1 cellular context compared by ENCODE assay signal in genomic region chr1:108913105-108913948, GRCh38.
TF ChIP-seq lines count a peak whose summit lies in the region.

No MANE protein-coding gene starts in this region.

TF ChIP-seq in K562, 482 proteins besides CTCF, POLR2A, EP300 and RAD21 (continued from another document and continues in another):
- TF ChIP-seq HMBOX1 (IDR thresholded peaks at IDR 0.05) (peak; percentile 83), LEF1 (IDR thresholded peaks at IDR 0.05) (peak; percentile 32; the same call in 1 of the 2 replicates), BRF2 (IDR thresholded peaks at IDR 0.05; ENCODE audit: borderline replicate concordance, insufficient read depth, insufficient read length) (no peak), RBM39 (optimal IDR thresholded peaks at IDR 0.05; ENCODE audit: low read depth, low read length) (no peak), HDAC1 (IDR thresholded peaks at IDR 0.05) (no peak), HOXB6 (CRISPR knock-in tag; IDR thresholded peaks at IDR 0.05; ENCODE audit: borderline replicate concordance) (no peak), ZNF280A (IDR thresholded peaks at IDR 0.05; ENCODE audit: low read depth, partially characterized antibody) (no peak), POLR2AphosphoS2 (IDR thresholded peaks at IDR 0.05; ENCODE audit: low read length) (no peak; the same call in 1 of the 2 replicates), ZNF324 (CRISPR knock-in tag; IDR thresholded peaks at IDR 0.05) (no peak), SREBF2 (CRISPR knock-in tag; IDR thresholded peaks at IDR 0.05) (no peak), ZBTB12 (CRISPR knock-in tag; IDR thresholded peaks at IDR 0.05) (no peak), FUS (optimal IDR thresholded peaks at IDR 0.05; ENCODE audit: low read depth, low read length) (no peak), POLR3A (IDR thresholded peaks at IDR 0.05; ENCODE audit: borderline replicate concordance, extremely low read depth, insufficient read depth, insufficient read length) (no peak), ZBTB9 (CRISPR knock-in tag; IDR thresholded peaks at IDR 0.05) (no peak), ZNF282 (CRISPR knock-in tag; IDR thresholded peaks at IDR 0.05) (no peak), TFE3 (CRISPR knock-in tag; IDR thresholded peaks at IDR 0.05) (no peak), RAD51 (IDR thresholded peaks at IDR 0.05; ENCODE audit: borderline replicate concordance, low read depth) (no peak), ZBTB17 (CRISPR knock-in tag; IDR thresholded peaks at IDR 0.05) (no peak), ZNF12 (CRISPR knock-in tag; IDR thresholded peaks at IDR 0.05) (no peak), ZKSCAN1 (IDR thresholded peaks at IDR 0.05; ENCODE audit: low read depth, low read length) (no peak), SPI1 (IDR thresholded peaks at IDR 0.05; ENCODE audit: borderline replicate concordance, low read depth, low read length) (no peak), CTBP1 (IDR thresholded peaks at IDR 0.05; ENCODE audit: borderline replicate concordance) (peak; percentile 67), ZNF830 (CRISPR knock-in tag; IDR thresholded peaks at IDR 0.05) (no peak), NFRKB (IDR thresholded peaks at IDR 0.05; ENCODE audit: low read depth) (no peak), THRAP3 (IDR thresholded peaks at IDR 0.05; ENCODE audit: borderline replicate concordance) (no peak), BRCA1 (IDR thresholded peaks at IDR 0.05) (no peak), BRCA1 (CRISPR knock-in tag; IDR thresholded peaks at IDR 0.05) (no peak), ZFX (CRISPR knock-in tag; IDR thresholded peaks at IDR 0.05) (no peak), STAT5A (IDR thresholded peaks at IDR 0.05; ENCODE audit: borderline replicate concordance, low read length) (peak; percentile 96), ZBTB40 (IDR thresholded peaks at IDR 0.05) (0 out of 2 replicates have a peak, but pooled peaks have one; percentile 8), ZBTB40 (CRISPR knock-in tag; IDR thresholded peaks at IDR 0.05) (no peak), BACH1 (tag; IDR thresholded peaks at IDR 0.05) (no peak), ZNF583 (CRISPR knock-in tag; IDR thresholded peaks at IDR 0.05) (no peak), NR1H2 (CRISPR knock-in tag; IDR thresholded peaks at IDR 0.05) (no peak), SRF (CRISPR knock-in tag; IDR thresholded peaks at IDR 0.05) (no peak), POLR2B (IDR thresholded peaks at IDR 0.05; ENCODE audit: low read depth, partially characterized antibody) (no peak), ZC3H11A (IDR thresholded peaks at IDR 0.05; ENCODE audit: low read depth, low read length) (no peak), ESRRA (IDR thresholded peaks at IDR 0.05; ENCODE audit: borderline replicate concordance, low read depth) (no peak), KLF10 (CRISPR knock-in tag; IDR thresholded peaks at IDR 0.05) (no peak), DMBX1 (CRISPR knock-in tag; IDR thresholded peaks at IDR 0.05; ENCODE audit: borderline replicate concordance) (no peak), HMGXB4 (CRISPR knock-in tag; IDR thresholded peaks at IDR 0.05) (no peak), CLOCK (CRISPR knock-in tag; IDR thresholded peaks at IDR 0.05; ENCODE audit: borderline replicate concordance) (no peak), ZNF41 (CRISPR knock-in tag; conservative IDR thresholded peaks at IDR 0.05) (no peak)
